ENCODE assay signal across 8 cellular contexts in genomic region chr1:163320891-163321290, GRCh38. TPM values are rescaled to one million over a fixed set of nuclear protein-coding genes. Genes with fewer than 3 reads are reported as not detected.
DNase-seq lines count a peak whose midpoint lies in the region; ATAC-seq and TF ChIP-seq lines count a peak whose summit lies in the region.

No MANE protein-coding gene starts in this region.

- H3K27me3 ChIP-seq in CD4-positive, alpha-beta memory T cell (ENCODE audit: insufficient read depth, low read length) = no peaks in the 10 kb centered on the region
- no peaks in the 10 kb centered on the region for H3K27me3 ChIP-seq in neural cell (ENCODE audit: insufficient read depth, low read depth, low read length)

- peaks cover 24% of the 10 kb centered on the region for H3K4me1 ChIP-seq in CD4-positive, alpha-beta memory T cell (ENCODE audit: insufficient read depth, low read length)

- peak overlapping the region; percentile 75 to 78 for H3K4me3 ChIP-seq in CD4-positive, alpha-beta memory T cell (ENCODE audit: low read length in 2 of 2)
- H3K4me3 ChIP-seq in neural cell (ENCODE audit: low read length) = peak overlapping the region; percentile 72

- DNase-seq in CD4-positive, alpha-beta memory T cell = peak in 1 of 5 donors; percentile 31
- DNase-seq in NCI-H69 (lab: John Stamatoyannopoulos, UW) (peak; percentile 30), GM20000 (ENCODE audit: low spot score) (no peak), anterior cingulate cortex (lab: John Stamatoyannopoulos, UW) (no peak), dermis blood vessel endothelial cell (no peak)
- peak in 1 of 3 experiments; percentile 3 for DNase-seq in effector memory CD8-positive, alpha-beta T cell

- peak overlapping the region; percentile 70 for H3K27ac ChIP-seq in CD4-positive, alpha-beta memory T cell (ENCODE audit: low read depth, low read length)
- H3K27ac ChIP-seq in neural cell (ENCODE audit: low read length) = peak overlapping the region; percentile 29

- H3K27ac Mint-ChIP-seq in CD4-positive, alpha-beta memory T cell = peak overlapping the region; percentile 94 to 99 (median 97)
- peak overlapping the region; percentile 93 to 98 for H3K27ac Mint-ChIP-seq in effector memory CD8-positive, alpha-beta T cell

- POLR2A ChIA-PET in CD4-positive, alpha-beta memory T cell (lab: Charles Lee; ENCODE audit: partially characterized antibody) = interaction anchor here (1.5 kb wide), 1 partner anchor 467 kb away, joined by 4 read pairs; no protein-coding TSS in a partner anchor

- peak overlapping the region; percentile 80 for H2AFZ ChIP-seq in neural cell (ENCODE audit: low read depth, low read length)

- intact Hi-C loops in CD4-positive, alpha-beta memory T cell (cut with micrococcal nuclease) = loop anchor here (2.0 kb wide), 2 partner anchors 760 to 824 kb away; partner anchors contain the start of genes UAP1 and UHMK1

- no peaks in the 10 kb centered on the region for H3K9me3 Mint-ChIP-seq in CD4-positive, alpha-beta memory T cell
- no peaks in the 10 kb centered on the region for H3K9me3 Mint-ChIP-seq in effector memory CD8-positive, alpha-beta T cell

- peak overlapping the region; percentile 68 for H3K9ac ChIP-seq in neural cell (ENCODE audit: low read length)

- TF ChIP-seq EP300 in neural cell (conservative IDR thresholded peaks at IDR 0.05; ENCODE audit: poor library complexity, severe bottlenecking) = no peak

- no peaks in the 10 kb centered on the region for H3K9me3 ChIP-seq in CD4-positive, alpha-beta memory T cell (ENCODE audit: control insufficient read depth in 1 of 2, low read length in 2 of 2)
- no peaks in the 10 kb centered on the region for H3K9me3 ChIP-seq in neural cell (ENCODE audit: low read length)

- no peaks in the 10 kb centered on the region for H3F3A ChIP-seq in neural cell (ENCODE audit: insufficient read depth, low read length, poor library complexity, severe bottlenecking)

- H3K79me2 ChIP-seq in neural cell (replicated peaks; ENCODE audit: insufficient read depth, low read length) = peaks cover 14% of the 10 kb centered on the region

- CTCF ChIA-PET in CD4-positive, alpha-beta memory T cell (lab: Charles Lee; ENCODE audit: partially characterized antibody) = interaction anchor here (1.0 to 1.6 kb wide), 2 partner anchors 9 to 467 kb away, joined by 3 read pairs; no protein-coding TSS in a partner anchor

- peaks cover 0 to 8% of the 10 kb centered on the region in 2 donors for H3K36me3 Mint-ChIP-seq in CD4-positive, alpha-beta memory T cell
- H3K36me3 Mint-ChIP-seq in effector memory CD8-positive, alpha-beta T cell (ENCODE audit: insufficient read depth) = peaks cover 10% of the 10 kb centered on the region

- ATAC-seq in effector memory CD8-positive, alpha-beta T cell (replicated peaks) = no peak
- no peak for ATAC-seq in GM18868 (IDR thresholded peaks at IDR 0.05; ENCODE audit: unreplicated experiment)

- H3K9me2 ChIP-seq in neural cell (ENCODE audit: insufficient read depth, low read length) = no peaks in the 10 kb centered on the region

- no peaks in the 10 kb centered on the region for H3K36me3 ChIP-seq in CD4-positive, alpha-beta memory T cell (ENCODE audit: insufficient read depth, low read length)
- no peaks in the 10 kb centered on the region for H3K36me3 ChIP-seq in neural cell (ENCODE audit: insufficient read depth, low read length)

- no peak for TF ChIP-seq CTCF in neural cell (IDR thresholded peaks at IDR 0.05; ENCODE audit: poor library complexity, severe bottlenecking)
- no peak for TF ChIP-seq CTCF in GM20000 (IDR thresholded peaks at IDR 0.05; ENCODE audit: extremely low read depth, missing control alignments)

- H3K4me2 ChIP-seq in neural cell (ENCODE audit: low read length) = peak overlapping the region; percentile 97

- H3K27me3 Mint-ChIP-seq in CD4-positive, alpha-beta memory T cell = no peaks in the 10 kb centered on the region
- H3K27me3 Mint-ChIP-seq in effector memory CD8-positive, alpha-beta T cell = no peaks in the 10 kb centered on the region

- no peaks in the 10 kb centered on the region for H4K20me1 ChIP-seq in neural cell (ENCODE audit: insufficient read depth)

- H3K4me1 Mint-ChIP-seq in CD4-positive, alpha-beta memory T cell = peaks cover 13 to 24% (median 21%) of the 10 kb centered on the region in 4 donors
- peaks cover 13 to 20% of the 10 kb centered on the region in 2 donors for H3K4me1 Mint-ChIP-seq in effector memory CD8-positive, alpha-beta T cell (ENCODE audit: low read depth in 2 of 2)

- peak overlapping the region; percentile 94 to 99 (median 96) for H3K4me3 Mint-ChIP-seq in CD4-positive, alpha-beta memory T cell
- H3K4me3 Mint-ChIP-seq in effector memory CD8-positive, alpha-beta T cell = peak overlapping the region; percentile 86 to 90

- no peak for TF ChIP-seq RAD21 in neural cell (conservative IDR thresholded peaks at IDR 0.05)

TF ChIP-seq in neural cell, 6 proteins besides CTCF, POLR2A, EP300 and RAD21:
- TF ChIP-seq SMC3 (conservative IDR thresholded peaks at IDR 0.05; ENCODE audit: poor library complexity) = no peak
- no peak for TF ChIP-seq TAF1 (IDR thresholded peaks at IDR 0.05; ENCODE audit: low read depth)
- TF ChIP-seq EZH2 (IDR thresholded peaks at IDR 0.05; ENCODE audit: borderline replicate concordance, insufficient read depth, low read length, poor library complexity, severe bottlenecking) = no peak
- no peak for TF ChIP-seq REST (IDR thresholded peaks at IDR 0.05; ENCODE audit: borderline replicate concordance)
- no peak for TF ChIP-seq POLR2AphosphoS5 (IDR thresholded peaks at IDR 0.05)
- no peak for TF ChIP-seq MXI1 (conservative IDR thresholded peaks at IDR 0.05; ENCODE audit: poor library complexity, severe bottlenecking)

RNA-seq across cellular contexts. Expression of gene NUF2, which starts 0.9 kb away (rescaled TPM):
- 1 to 10 TPM; 1.7 to 1.8 TPM for total RNA-seq in CD4-positive, alpha-beta memory T cell
- polyA plus RNA-seq in CD4-positive, alpha-beta memory T cell = 1 to 10 TPM in 1 of 2 donors, under 1 TPM in 1; 0.67 to 1.1 TPM
- polyA plus RNA-seq in neural cell = 2.2 and 2.8 TPM in 2 replicates
- 2.1 and 2.4 TPM in 2 replicates for polyA minus RNA-seq in neural cell
- 5.3 and 19.7 TPM in 2 replicates for total RNA-seq in dermis blood vessel endothelial cell
